10 cellular contexts compared by ENCODE assay signal in genomic region chr2:201220102-201220570, GRCh38. TPM values are rescaled to one million over a fixed set of nuclear protein-coding genes. Genes with fewer than 3 reads are reported as not detected.
DNase-seq lines count a peak whose midpoint lies in the region; ATAC-seq, FAIRE-seq and TF ChIP-seq lines count a peak whose summit lies in the region.
"Had no signal": no experiment of that assay in that cellular context is flagged by ENCODE, and none has a peak within 500 bp of the region (broad histone marks: within the 10 kb centered on the region; RNA-seq: fewer than 3 reads in every experiment).

No MANE protein-coding gene starts in this region.

- peaks cover 0 to 9% (median 0%) of the 10 kb centered on the region in 3 donors for H3K36me3 ChIP-seq in pancreas
- H3K36me3 ChIP-seq: sigmoid colon had no signal

- intact Hi-C loops in pancreas (cut with DNase I) = no loop called here

- no peaks in the 10 kb centered on the region for H3K27me3 ChIP-seq in pancreas
- H3K27me3 ChIP-seq: sigmoid colon had no signal

- ATAC-seq in pancreas = peak; percentile 55 to 93 (median 75)
- ATAC-seq in HG02678 (IDR thresholded peaks at IDR 0.05; ENCODE audit: unreplicated experiment) = no peak

- H3K4me3 ChIP-seq in pancreas = no peak overlapping the region
- H3K4me3 ChIP-seq in foreskin fibroblast (ENCODE audit: low read depth in 1 of 2, low read length in 2 of 2) = no peak overlapping the region
- H3K4me3 ChIP-seq: sigmoid colon had no signal

- no peaks in the 10 kb centered on the region for H3K9me3 Mint-ChIP-seq in endothelial cell (ENCODE audit: unreplicated experiment)

- FAIRE-seq in pancreas (lab: Jason Lieb, UNC) = no peak

- 6 to 14% methylated on average over 4 of the region's 4 CpGs for WGBS in pancreas, 2 donors

- no peak for TF ChIP-seq CTCF in endothelial cell (IDR thresholded peaks at IDR 0.05; ENCODE audit: unreplicated experiment)
- no peak for TF ChIP-seq CTCF in pancreas (IDR thresholded peaks at IDR 0.05)
- no peak for TF ChIP-seq CTCF in foreskin fibroblast (IDR thresholded peaks at IDR 0.05; ENCODE audit: low read depth, low read length)

- H3K4me3 Mint-ChIP-seq in endothelial cell (ENCODE audit: unreplicated experiment) = peak overlapping the region; percentile 53

- peaks cover 0 to 13% (median 0%) of the 10 kb centered on the region in 3 donors for H3K4me1 ChIP-seq in pancreas
- H3K4me1 ChIP-seq: sigmoid colon had no signal

- peaks cover 11% of the 10 kb centered on the region for H3K27me3 Mint-ChIP-seq in endothelial cell (ENCODE audit: unreplicated experiment)

- peaks cover 12% of the 10 kb centered on the region for H3K36me3 Mint-ChIP-seq in endothelial cell (ENCODE audit: low read depth, unreplicated experiment)

- H3K27ac ChIP-seq in pancreas = peak overlapping the region in 2 of 4 donors; percentile 23 to 58

- peak overlapping the region; percentile 95 for H3K27ac Mint-ChIP-seq in endothelial cell (ENCODE audit: unreplicated experiment)

- DNase-seq in DMS153 (lab: John Stamatoyannopoulos, UW) (peak; percentile 14), DMS153 treated with DMSO at 0.1 percent for 48 hours (lab: John Stamatoyannopoulos, UW; ENCODE audit: unreplicated experiment) (no peak), NCI-H69 (lab: John Stamatoyannopoulos, UW) (peak; percentile 73), endothelial cell (ENCODE audit: low spot score) (peak; percentile 18), pancreas (peak in 3 of 6 donors; percentile 11 to 50 (median 30)), iPS-NIHi7 (ENCODE audit: extremely low spot score) (no peak), foreskin fibroblast (no peak)
- DNase-seq: IMR-90, sigmoid colon had no signal

- no peaks in the 10 kb centered on the region for H3K9me3 ChIP-seq in pancreas
- H3K9me3 ChIP-seq: sigmoid colon had no signal

- H3K4me1 Mint-ChIP-seq in endothelial cell (ENCODE audit: unreplicated experiment) = peaks cover 42% of the 10 kb centered on the region

RNA-seq across cellular contexts. Expression of gene CASP10, which starts 37.2 kb away (rescaled TPM):
- total RNA-seq in endothelial cell (ENCODE audit: unreplicated experiment) = 38.6 TPM
- total RNA-seq in pancreas = 10 to 100 TPM in 1 of 6 donors, 1 to 10 TPM in 5; 3.0 to 11.7 (median 5.6) TPM
- polyA plus RNA-seq in pancreas = 1 to 10 TPM; 3.4 to 4.6 TPM

RNA-seq across cellular contexts. Expression of gene CASP8, which starts 40.2 kb away (rescaled TPM):
- total RNA-seq in endothelial cell (ENCODE audit: unreplicated experiment) (14.9 TPM), pancreas (10 to 100 TPM in 1 of 6 donors, 1 to 10 TPM in 5; 4.8 to 13.5 (median 9.1) TPM)
- polyA plus RNA-seq in pancreas = 1 to 10 TPM; 4.5 to 5.7 TPM

Comparison
In these comparisons a context has a peak if more than half of its experiments do, and no peak if none do; other contexts are left out.
1. DNase-seq: peak in DMS153 (single experiment), NCI-H69 (single experiment) and endothelial cell (single experiment); none in DMS153 treated with DMSO at 0.1 percent for 48 hours (single experiment), iPS-NIHi7 (single experiment) and foreskin fibroblast (0 of 2).